9 cellular contexts compared by ENCODE assay signal in the genomic region with DNA sequence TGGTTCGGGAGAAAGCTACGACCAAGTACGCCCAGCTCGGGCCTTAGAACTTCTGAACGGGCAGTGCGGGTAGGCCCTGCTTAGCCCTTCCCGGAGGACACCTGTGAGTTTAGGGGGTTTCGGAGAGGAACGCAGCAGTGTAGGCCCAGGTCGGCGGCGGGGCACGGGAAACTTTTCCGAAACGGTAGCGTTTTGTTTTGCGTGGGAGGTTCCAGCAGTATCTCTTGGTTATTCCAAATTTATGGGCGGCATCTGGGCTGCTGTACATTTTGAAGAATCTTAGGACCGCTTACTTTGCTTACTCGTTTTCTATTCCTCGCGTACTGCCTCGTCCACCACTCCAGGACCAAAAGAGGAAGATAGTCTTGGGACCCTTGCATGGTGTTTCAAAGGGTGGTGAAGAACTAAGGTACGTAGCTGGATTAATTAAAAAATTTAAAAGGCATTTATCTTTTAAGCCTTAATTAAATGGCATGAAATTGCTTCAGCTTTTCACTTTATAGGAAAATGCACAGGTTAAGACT. TPM values are rescaled to one million over a fixed set of nuclear protein-coding genes. Genes with fewer than 3 reads are reported as not detected.
DNase-seq lines count a peak whose midpoint lies in the region; ATAC-seq, FAIRE-seq and TF ChIP-seq lines count a peak whose summit lies in the region.
"Had no signal": no experiment of that assay in that cellular context is flagged by ENCODE, and none has a peak within 500 bp of the region (broad histone marks: within the 10 kb centered on the region; RNA-seq: fewer than 3 reads in every experiment).

No MANE protein-coding gene starts in this region.

- WGBS in A549 (ENCODE audit: missing lambda C conversion rate) = 2% methylated on average over 23 of the region's 24 CpGs
- WGBS in adrenal gland, 4 donors = 0% methylated on average over 16 to 24 of the region's 24 CpGs
- WGBS in suprapubic skin = under 1% methylated on average over 24 of the region's 24 CpGs

- peak overlapping the region; percentile 68 for H3K4me3 ChIP-seq in A549
- H3K4me3 ChIP-seq in HUES48 (ENCODE audit: low read depth, low read length) = peak overlapping the region; percentile 89
- peak overlapping the region; percentile 63 to 87 (median 75) for H3K4me3 ChIP-seq in adrenal gland
- peak overlapping the region; percentile 87 for H3K4me3 ChIP-seq in kidney (ENCODE audit: low read length in 2 of 2)
- peak overlapping the region; percentile 82 for H3K4me3 ChIP-seq in suprapubic skin

- intact Hi-C loops in adrenal gland (cut with DNase I) = no loop called here
- intact Hi-C loops in kidney (cut with DNase I) = no loop called here

- TF ChIP-seq CTCF in A549 (IDR thresholded peaks at IDR 0.05) (no peak), adrenal gland (IDR thresholded peaks at IDR 0.05) (no peak), kidney (IDR thresholded peaks at IDR 0.05; ENCODE audit: borderline replicate concordance, extremely low read depth, insufficient read depth) (no peak), suprapubic skin (IDR thresholded peaks at IDR 0.05) (no peak)

- no peaks in the 10 kb centered on the region for H3K27me3 ChIP-seq in HUES48 (ENCODE audit: control insufficient read depth, insufficient read depth, low read length)
- H3K27me3 ChIP-seq in adrenal gland = no peaks in the 10 kb centered on the region
- H3K27me3 ChIP-seq in suprapubic skin = no peaks in the 10 kb centered on the region

- no peak for DNase-seq in A549 (ENCODE audit: low read depth in 1 of 2, low spot score in 1 of 2)
- no peak for DNase-seq in adrenal gland
- no peak for DNase-seq in kidney
- no peak for DNase-seq in suprapubic skin (ENCODE audit: low spot score in 2 of 2)
- DNase-seq in hepatic stellate cell (ENCODE audit: low spot score) = no peak

- TF ChIP-seq POLR2A in A549 (IDR thresholded peaks at IDR 0.05; ENCODE audit: low read length) = no peak; the same call in 1 of the 2 replicates
- TF ChIP-seq POLR2A in adrenal gland (IDR thresholded peaks at IDR 0.05) = no peak
- TF ChIP-seq POLR2A in suprapubic skin (IDR thresholded peaks at IDR 0.05) = no peak

- no peak for FAIRE-seq in A549 (lab: Jason Lieb, UNC)
- no peak for FAIRE-seq in kidney (lab: Jason Lieb, UNC)
- FAIRE-seq: islet of Langerhans had no signal

- H3K27ac ChIP-seq in A549 (peak overlapping the region; percentile 81 to 91), HUES48 (ENCODE audit: low read depth, low read length) (peak overlapping the region; percentile 91), adrenal gland (peak overlapping the region; percentile 67 to 95 (median 93)), kidney (ENCODE audit: low read depth in 2 of 2, low read length in 2 of 2) (peak overlapping the region; percentile 94 to 96), suprapubic skin (peak overlapping the region; percentile 94)

- ATAC-seq in A549 (peak; percentile 19 to 82; a peak in 4 of 6 replicates), GM19035 (IDR thresholded peaks at IDR 0.05; ENCODE audit: unreplicated experiment) (peak; percentile 23), HG03196 (IDR thresholded peaks at IDR 0.05; ENCODE audit: unreplicated experiment) (no peak)

- H3K4me1 ChIP-seq in A549 (peaks cover 7% of the 10 kb centered on the region; the same call in 1 of the 3 replicates), HUES48 (ENCODE audit: control insufficient read depth, insufficient read depth, low read length) (0 out of 2 replicates have a peak, but pooled peaks cover 4% of the 10 kb centered on the region), adrenal gland (replicated peaks in 1 of 2) (peaks cover 13 to 26% of the 10 kb centered on the region in 2 donors), kidney (ENCODE audit: control insufficient read depth in 1 of 2, insufficient read depth in 1 of 2, low read depth in 1 of 2, low read length in 2 of 2) (peaks cover 0 to 3% of the 10 kb centered on the region in 2 donors), suprapubic skin (peaks cover 23% of the 10 kb centered on the region)

- H3K4me2 ChIP-seq in A549 = peak overlapping the region; percentile 87

- no peak for TF ChIP-seq RAD21 in A549 (conservative IDR thresholded peaks at IDR 0.05 in 1 of 2, IDR thresholded peaks at IDR 0.05 in 1 of 2)

- H3K9ac ChIP-seq in HUES48 (ENCODE audit: low read depth, low read length) (peak overlapping the region; percentile 72), kidney (ENCODE audit: low read length in 2 of 2) (peak overlapping the region; percentile 79 to 94)

- no peak for TF ChIP-seq EP300 in A549 (IDR thresholded peaks at IDR 0.05)
- TF ChIP-seq EP300 in suprapubic skin (IDR thresholded peaks at IDR 0.05) = no peak

- CTCF ChIA-PET in A549 (lab: Yijun Ruan, JAX) = interaction anchor here (0.7 to 1.0 kb wide), 2 partner anchors 9 to 28 kb away, joined by 3 to 5 read pairs; no protein-coding TSS in a partner anchor

- peaks cover 23% of the 10 kb centered on the region for H3K36me3 ChIP-seq in HUES48 (ENCODE audit: control insufficient read depth, insufficient read depth, low read length)
- peaks cover 0 to 4% of the 10 kb centered on the region in 2 donors for H3K36me3 ChIP-seq in adrenal gland (replicated peaks in 1 of 2)
- H3K36me3 ChIP-seq in kidney (ENCODE audit: control insufficient read depth in 1 of 2, insufficient read depth in 2 of 2, low read length in 2 of 2) = no peaks in the 10 kb centered on the region
- peaks cover 4% of the 10 kb centered on the region for H3K36me3 ChIP-seq in suprapubic skin

- H3K9me3 ChIP-seq in A549 (peaks cover 14% of the 10 kb centered on the region; the same call in 2 of the 3 replicates), HUES48 (ENCODE audit: control insufficient read depth, insufficient read depth, low read length) (peaks cover 7% of the 10 kb centered on the region; the same call in 1 of the 2 replicates), adrenal gland (replicated peaks in 1 of 3) (peaks cover 0 to 5% (median 5%) of the 10 kb centered on the region in 3 donors), kidney (ENCODE audit: control insufficient read depth in 1 of 2, low read length in 2 of 2) (peaks cover 0 to 4% of the 10 kb centered on the region in 2 donors), suprapubic skin (no peaks in the 10 kb centered on the region)

- POLR2A ChIA-PET in A549 (lab: Yijun Ruan, JAX) = interaction anchor here (1.0 to 2.9 kb wide), 3 partner anchors 9 to 99 kb away, joined by 3 to 17 read pairs (median 10); a partner anchor contains a TSS

TF ChIP-seq in A549, 52 proteins besides CTCF, POLR2A, EP300 and RAD21:
- TF ChIP-seq PHF8 (IDR thresholded peaks at IDR 0.05; ENCODE audit: borderline replicate concordance, low read depth) = peak; percentile 97
- TF ChIP-seq KDM5A (IDR thresholded peaks at IDR 0.05) = peak; percentile 74
- TF ChIP-seq, protein P1, sequence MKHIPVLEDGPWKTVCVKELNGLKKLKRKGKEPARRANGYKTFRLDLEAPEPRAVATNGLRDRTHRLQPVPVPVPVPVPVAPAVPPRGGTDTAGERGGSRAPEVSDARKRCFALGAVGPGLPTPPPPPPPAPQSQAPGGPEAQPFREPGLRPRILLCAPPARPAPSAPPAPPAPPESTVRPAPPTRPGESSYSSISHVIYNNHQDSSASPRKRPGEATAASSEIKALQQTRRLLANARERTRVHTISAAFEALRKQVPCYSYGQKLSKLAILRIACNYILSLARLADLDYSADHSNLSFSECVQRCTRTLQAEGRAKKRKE (CRISPR knock-in tag; IDR thresholded peaks at IDR 0.05; ENCODE audit: low read depth) = no peak
- TF ChIP-seq TFCP2L1 (CRISPR knock-in tag; IDR thresholded peaks at IDR 0.05) = no peak

RNA-seq across cellular contexts. Expression of a gene that starts 0.5 kb away (rescaled TPM):
- polyA plus RNA-seq in A549 (2011; rRNA removed) (55.3 and 61.6 TPM in 2 replicates), A549 (2017; fragmentation: RNase III; extraction: RNeasy Plus Mini Kit Qiagen cat#74134 plus additional on column Dnase treatment) (20.8 to 23.0 TPM (median 22.6 TPM) in 3 replicates), adrenal gland (10 to 100 TPM; 31.2 to 42.3 (median 36.0) TPM), kidney (ENCODE audit: insufficient read depth, low read depth, low replicate concordance) (19.7 TPM)
- 10.5 and 13.9 TPM in 2 replicates for polyA plus RNA-seq in A549 (2012; cell fraction: cytosol; rRNA removed)
- 15.6 and 17.3 TPM in 2 replicates for polyA plus RNA-seq in A549 (2012; cell fraction: nucleus; rRNA removed)
- 32.1 and 34.0 TPM in 2 replicates for polyA minus RNA-seq in A549 (2011; rRNA and poly(A)+ RNA removed)
- total RNA-seq in adrenal gland (10 to 100 TPM; 18.7 to 70.5 (median 53.1) TPM), kidney (69.9 TPM), suprapubic skin (100 to 1,000 TPM in 1 of 4 donors, 10 to 100 TPM in 3; 54.0 to 168 (median 60.4) TPM)
